In the genomic region with DNA sequence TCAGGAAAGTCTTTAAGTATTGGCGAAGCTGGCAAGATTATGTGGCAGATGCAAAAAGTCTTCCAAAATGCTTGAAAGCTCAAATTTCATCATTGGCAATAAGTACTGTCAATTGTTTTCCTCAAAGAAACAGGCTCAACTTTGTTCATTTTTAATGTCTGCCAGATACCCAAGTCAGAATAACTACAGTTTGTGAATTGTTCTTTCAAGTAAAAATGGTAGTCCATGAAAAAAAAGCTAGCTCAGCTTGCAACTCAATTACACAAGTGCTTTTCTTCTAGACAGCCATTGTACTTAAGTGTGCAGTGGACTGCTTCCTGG, we compare ENCODE assay signal across 9 cellular contexts.
DNase-seq lines count a peak whose midpoint lies in the region; ATAC-seq and TF ChIP-seq lines count a peak whose summit lies in the region.
"Had no signal": no experiment of that assay in that cellular context is flagged by ENCODE, and none has a peak within 500 bp of the region (broad histone marks: within the 10 kb centered on the region; RNA-seq: fewer than 3 reads in every experiment).

No MANE protein-coding gene starts in this region.

- H3K9me3 ChIP-seq in GM23248 (ENCODE audit: low read depth) (no peaks in the 10 kb centered on the region), Panc1 (ENCODE audit: control insufficient read depth, insufficient read depth, low read depth, low read length) (no peaks in the 10 kb centered on the region), HAP-1 (no peaks in the 10 kb centered on the region)

- H3K27ac ChIP-seq in GM23248 = peak overlapping the region; percentile 90
- H3K27ac ChIP-seq in Panc1 (ENCODE audit: low read length) = peak overlapping the region; percentile 85

- no peak for TF ChIP-seq CTCF in Panc1 (IDR thresholded peaks at IDR 0.05)
- no peak for TF ChIP-seq CTCF in epithelial cell of proximal tubule (conservative IDR thresholded peaks at IDR 0.05; ENCODE audit: low read depth, low read length)

- peaks cover 27% of the 10 kb centered on the region for H3K4me1 ChIP-seq in GM23248 (ENCODE audit: insufficient read depth)
- H3K4me1 ChIP-seq in Panc1 (ENCODE audit: control insufficient read depth, insufficient read depth, low read length) = peaks cover 14% of the 10 kb centered on the region
- peaks cover 29% of the 10 kb centered on the region for H3K4me1 ChIP-seq in HAP-1

- ATAC-seq in Panc1 = no peak
- ATAC-seq in GM21528 (IDR thresholded peaks at IDR 0.05; ENCODE audit: low FRiP score, unreplicated experiment) = no peak
- ATAC-seq in GM19328 (IDR thresholded peaks at IDR 0.05; ENCODE audit: unreplicated experiment) = no peak

- H3K9ac ChIP-seq in GM23248 = peak overlapping the region; percentile 86

- no peak for DNase-seq in GM23248
- no peak for DNase-seq in Panc1 (ENCODE audit: low read depth, low spot score)
- no peak for DNase-seq in epithelial cell of proximal tubule (ENCODE audit: low read depth)
- DNase-seq in skeletal muscle cell (ENCODE audit: low read depth) = no peak
- DNase-seq in HAP-1 (ENCODE audit: low spot score in 2 of 2) = no peak
- no peak for DNase-seq in NCI-H2196 (lab: John Stamatoyannopoulos, UW; ENCODE audit: unreplicated experiment)
- DNase-seq: NCI-H1436 had no signal

- no TSS peak for BruUV-seq in Panc1 (replicated peaks; lab: Mats Ljungman, UMichigan)

- POLR2A ChIA-PET in Panc1 (lab: Charles Lee) = no interaction called here

- H2AFZ ChIP-seq in GM23248 = peak overlapping the region; percentile 83

- H3K27me3 ChIP-seq in GM23248 (replicated peaks; ENCODE audit: insufficient read depth) = no peaks in the 10 kb centered on the region
- no peaks in the 10 kb centered on the region for H3K27me3 ChIP-seq in Panc1 (ENCODE audit: control insufficient read depth, insufficient read depth, low read length)
- H3K27me3 ChIP-seq in HAP-1 (ENCODE audit: low read depth) = no peaks in the 10 kb centered on the region

- no peaks in the 10 kb centered on the region for H4K20me1 ChIP-seq in GM23248 (ENCODE audit: insufficient read depth)

- in situ Hi-C loops in GM23248 (cut with MboI) (no loop called here), Panc1 (cut with HindIII; ENCODE audit: low pct_unique_long_range_greater_than_20kb, low sequenced_read_pairs) (no loop called here), HAP-1 (cut with MboI; ENCODE audit: low sequenced_read_pairs) (loop anchor here (10.0 kb wide), 1 partner anchor 61 kb away; no protein-coding TSS in a partner anchor)

- peaks cover 35% of the 10 kb centered on the region for H3K79me2 ChIP-seq in GM23248 (ENCODE audit: insufficient read depth)

- WGBS in GM23248 (ENCODE audit: low coverage in 1 of 2, low lambda C conversion rate in 2 of 2, missing lambda C conversion rate in 2 of 2), 2 experiments = 22 to 26% methylated on average over 1 of the region's 1 CpG

- CTCF ChIA-PET in Panc1 (lab: Charles Lee) = no interaction called here

- H3K36me3 ChIP-seq in GM23248 (ENCODE audit: low read depth) = no peaks in the 10 kb centered on the region
- H3K36me3 ChIP-seq in Panc1 (ENCODE audit: control insufficient read depth, insufficient read depth, low read length) = no peaks in the 10 kb centered on the region; the same call in 1 of the 2 replicates
- no peaks in the 10 kb centered on the region for H3K36me3 ChIP-seq in HAP-1 (replicated peaks)

- peaks cover 28% of the 10 kb centered on the region for H3F3A ChIP-seq in GM23248 (ENCODE audit: insufficient read depth)

- H3K9me2 ChIP-seq in GM23248 (ENCODE audit: insufficient read depth) = no peaks in the 10 kb centered on the region

- peak overlapping the region; percentile 98 for H3K4me2 ChIP-seq in GM23248 (ENCODE audit: unreplicated experiment)

- H3K4me3 ChIP-seq in GM23248 = peak overlapping the region; percentile 92
- no peak overlapping the region; a peak in 1 of 4 replicates for H3K4me3 ChIP-seq in Panc1 (ENCODE audit: low read depth in 2 of 2, low read length in 2 of 2)
- peak overlapping the region; percentile 86 for H3K4me3 ChIP-seq in epithelial cell of proximal tubule (ENCODE audit: low read depth, low read length)
- H3K4me3 ChIP-seq in skeletal muscle cell (ENCODE audit: low read depth, low read length) = peak overlapping the region; percentile 85
- no peak overlapping the region for H3K4me3 ChIP-seq in HAP-1

- intact Hi-C loops in Panc1 (cut with micrococcal nuclease; ENCODE audit: unreplicated experiment) = no loop called here

Comparison
In these comparisons a context has a peak if more than half of its experiments do, and no peak if none do; other contexts are left out.
1. H3K4me3 ChIP-seq: peak in GM23248 (single experiment), epithelial cell of proximal tubule (single experiment) and skeletal muscle cell (single experiment); none in Panc1 (0 of 2) and HAP-1 (single experiment).